In the genomic region with DNA sequence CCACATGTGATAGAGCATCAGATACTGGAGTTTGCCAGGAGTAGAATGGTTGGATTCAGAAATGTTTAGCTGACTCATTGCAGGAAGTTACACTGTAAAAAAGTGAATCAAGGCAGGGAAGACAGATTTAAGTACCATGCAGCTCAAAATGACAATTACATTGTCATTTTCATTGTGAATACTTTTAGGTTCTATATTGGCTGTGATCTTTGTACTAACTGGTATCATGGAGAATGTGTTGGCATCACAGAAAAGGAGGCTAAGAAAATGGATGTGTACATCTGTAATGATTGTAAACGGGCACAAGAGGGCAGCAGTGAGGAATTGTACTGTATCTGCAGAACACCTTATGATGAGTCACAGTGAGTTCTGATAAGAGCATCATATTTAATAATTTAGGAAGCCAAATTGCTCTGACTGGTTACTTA, we compare ENCODE assay signal across 8 cellular contexts. TPM values are rescaled to one million over a fixed set of nuclear protein-coding genes. Genes with fewer than 3 reads are reported as not detected.
DNase-seq lines count a peak whose midpoint lies in the region; ATAC-seq and TF ChIP-seq lines count a peak whose summit lies in the region.
"Not testable (repeated sequence)": the region's sequence is repeated elsewhere in the genome, so short reads cannot be mapped to it uniquely, and the experiment has no call there.

No MANE protein-coding gene starts in this region.

- not testable (repeated sequence) for H3K27me3 ChIP-seq in right cardiac atrium (ENCODE audit: control insufficient read depth, insufficient read depth); upper lobe of left lung

- not testable (repeated sequence) for H3K9me3 ChIP-seq in right cardiac atrium (ENCODE audit: control insufficient read depth, low read length); upper lobe of left lung

- CTCF ChIA-PET in GM10248 (lab: Yijun Ruan, JAX), result interaction anchor here (0.6 to 1.7 kb wide), 11 partner anchors 11 to 499 kb away, joined by 3 to 6 read pairs (median 3); no protein-coding TSS in a partner anchor

- peak; percentile 70 for TF ChIP-seq CTCF in GM10248 (IDR thresholded peaks at IDR 0.05; ENCODE audit: control extremely low read depth, extremely low read depth, low read depth, missing control alignments)
- peak; percentile 52 for TF ChIP-seq CTCF in astrocyte of the spinal cord (IDR thresholded peaks at IDR 0.05; ENCODE audit: low read depth, low read length)
- peak; percentile 43 to 73 (median 60) for TF ChIP-seq CTCF in upper lobe of left lung (IDR thresholded peaks at IDR 0.05)

- POLR2A ChIA-PET in GM10248 (lab: Yijun Ruan, JAX), result not testable (repeated sequence)

- H3K4me1 ChIP-seq in right cardiac atrium (ENCODE audit: control insufficient read depth, insufficient read depth, low read length); upper lobe of left lung: not testable (repeated sequence)

- not testable (repeated sequence) for TF ChIP-seq POLR2A in upper lobe of left lung (IDR thresholded peaks at IDR 0.05)

- H3K36me3 ChIP-seq in upper lobe of left lung, result peaks cover 4 to 74% (median 43%) of the 10 kb centered on the region in 4 donors

- DNase-seq in GM10248 (ENCODE audit: extremely low spot score) (peak; percentile 38), HS-27A (ENCODE audit: low read depth) (peak; percentile 14), NCI-H69 (lab: John Stamatoyannopoulos, UW) (peak; percentile 78), astrocyte of the spinal cord (ENCODE audit: low read depth, low spot score) (peak; percentile 65), right cardiac atrium (peak in 1 of 3 donors; percentile 35), putamen (ENCODE audit: low spot score) (peak; percentile 69), upper lobe of left lung (peak in 1 of 2 donors; percentile 63)
- DNase-seq in activated CD4-positive, CD25-positive, alpha-beta regulatory T cell (lab: John Stamatoyannopoulos, UW), result peak; percentile 33 to 55 (median 52)

- WGBS in right cardiac atrium, result 0% methylated on average over 1 of the region's 1 CpG
- WGBS in upper lobe of left lung, 2 donors, result 0% methylated on average over 1 of the region's 1 CpG

- not testable (repeated sequence) for TF ChIP-seq EP300 in upper lobe of left lung (IDR thresholded peaks at IDR 0.05)

- in situ Hi-C loops in astrocyte of the spinal cord (cut with HindIII; ENCODE audit: low sequenced_read_pairs), result not testable (repeated sequence)

- ATAC-seq in right cardiac atrium, result peak; percentile 78 to 82
- ATAC-seq in upper lobe of left lung (ENCODE audit: low FRiP score in 2 of 2), result peak; percentile 89 to 93

- not testable (repeated sequence) for H3K27ac ChIP-seq in right cardiac atrium (ENCODE audit: low read length); upper lobe of left lung

- intact Hi-C loops in right cardiac atrium (cut with DNase I), result not testable (repeated sequence)

- not testable (repeated sequence) for H3K4me3 ChIP-seq in astrocyte of the spinal cord (ENCODE audit: low read depth, low read length); right cardiac atrium (ENCODE audit: low read length); upper lobe of left lung

RNA-seq across cellular contexts. Expression of a gene that starts 33.1 kb away (rescaled TPM):
- total RNA-seq in right cardiac atrium (1 to 10 TPM; 5.9 to 7.4 (median 6.9) TPM), upper lobe of left lung (10 to 100 TPM in 2 of 6 donors, 1 to 10 TPM in 4; 4.2 to 21.0 (median 8.2) TPM)
- 12.0 TPM for polyA plus RNA-seq in right cardiac atrium
